33 cellular contexts compared by ENCODE assay signal in genomic region chr2:207469953-207470699, GRCh38. TPM values are rescaled to one million over a fixed set of nuclear protein-coding genes. Genes with fewer than 3 reads are reported as not detected.
DNase-seq lines count a peak whose midpoint lies in the region; ATAC-seq, FAIRE-seq and TF ChIP-seq lines count a peak whose summit lies in the region.
"Had no signal": no experiment of that assay in that cellular context is flagged by ENCODE, and none has a peak within 500 bp of the region (broad histone marks: within the 10 kb centered on the region; RNA-seq: fewer than 3 reads in every experiment).

No MANE protein-coding gene starts in this region.

- H3K9me3 Mint-ChIP-seq in naive thymus-derived CD4-positive, alpha-beta T cell: no peaks in the 10 kb centered on the region
- H3K9me3 Mint-ChIP-seq: CD8-positive, alpha-beta T cell; mesothelial cell of epicardium; naive B cell had no signal

- CTCF ChIA-PET in naive thymus-derived CD4-positive, alpha-beta T cell (lab: Charles Lee): interaction anchor here (0.6 to 1.3 kb wide), 2 partner anchors 188 to 424 kb away, joined by 3 to 5 read pairs; no protein-coding TSS in a partner anchor

- H3K4me1 Mint-ChIP-seq in naive thymus-derived CD4-positive, alpha-beta T cell: peaks cover 4 to 20% (median 14%) of the 10 kb centered on the region in 7 donors

- no peak overlapping the region for H2BK120ac ChIP-seq in mesendoderm (ENCODE audit: low read depth, low read length)

- no peak overlapping the region for H2AK5ac ChIP-seq in mesendoderm (ENCODE audit: low read length)

- FAIRE-seq in GM12891 (lab: Jason Lieb, UNC): no peak
- FAIRE-seq: A549, GM12892 had no signal

- no peak overlapping the region for H3K4me3 ChIP-seq in mesendoderm (ENCODE audit: low read length)
- H3K4me3 ChIP-seq in naive thymus-derived CD4-positive, alpha-beta T cell (ENCODE audit: low read length): no peak overlapping the region
- H3K4me3 ChIP-seq: A549, esophagus squamous epithelium, heart left ventricle, psoas muscle, sigmoid colon, SJSA1, tibial nerve had no signal

- no peak overlapping the region for H3K4me3 Mint-ChIP-seq in naive thymus-derived CD4-positive, alpha-beta T cell
- H3K4me3 Mint-ChIP-seq: CD8-positive, alpha-beta T cell; mesothelial cell of epicardium; naive B cell had no signal

- no peak overlapping the region for H3K18ac ChIP-seq in mesendoderm (ENCODE audit: low read length)

- H3K9me3 ChIP-seq in naive thymus-derived CD4-positive, alpha-beta T cell (ENCODE audit: control insufficient read depth in 2 of 3, low read length in 3 of 3): no peaks in the 10 kb centered on the region
- H3K9me3 ChIP-seq: A549, esophagus squamous epithelium, heart left ventricle, psoas muscle, sigmoid colon, SJSA1, tibial nerve had no signal

- peak overlapping the region; percentile 29 for H3K56ac ChIP-seq in mesendoderm (ENCODE audit: low read length)

- intact Hi-C loops in naive thymus-derived CD4-positive, alpha-beta T cell (cut with micrococcal nuclease): loop anchor here (5.0 to 10.0 kb wide), 3 partner anchors 115 to 235 kb away; no protein-coding TSS in a partner anchor

- peak overlapping the region; percentile 39 for H2BK15ac ChIP-seq in mesendoderm (replicated peaks; ENCODE audit: low read depth)

- H3K4me2 ChIP-seq in mesendoderm (ENCODE audit: low read length): no peak overlapping the region
- H3K4me2 ChIP-seq: A549 had no signal

- H4K5ac ChIP-seq in mesendoderm (ENCODE audit: low read length): no peak overlapping the region

- H3K27me3 ChIP-seq in mesendoderm (ENCODE audit: insufficient read depth, low read length, poor library complexity): no peaks in the 10 kb centered on the region
- no peaks in the 10 kb centered on the region for H3K27me3 ChIP-seq in naive thymus-derived CD4-positive, alpha-beta T cell (ENCODE audit: control insufficient read depth in 2 of 2, insufficient read depth in 2 of 2, low read length in 2 of 2)
- H3K27me3 ChIP-seq: esophagus squamous epithelium, foreskin keratinocyte, heart left ventricle, sigmoid colon, SJSA1, tibial nerve had no signal

- H3K23ac ChIP-seq in mesendoderm (ENCODE audit: low read length): no peak overlapping the region

- H3K27me3 Mint-ChIP-seq in naive thymus-derived CD4-positive, alpha-beta T cell: peaks cover 0 to 4% (median 0%) of the 10 kb centered on the region in 5 donors
- H3K27me3 Mint-ChIP-seq: naive B cell had no signal

- H3K36me3 ChIP-seq in mesendoderm (ENCODE audit: control insufficient read depth, insufficient read depth, low read length): no peaks in the 10 kb centered on the region
- no peaks in the 10 kb centered on the region for H3K36me3 ChIP-seq in naive thymus-derived CD4-positive, alpha-beta T cell (ENCODE audit: control insufficient read depth in 2 of 3, insufficient read depth in 3 of 3, low read length in 3 of 3)
- H3K36me3 ChIP-seq: esophagus squamous epithelium, heart left ventricle, sigmoid colon, SJSA1, tibial nerve had no signal

- H4K8ac ChIP-seq in mesendoderm (ENCODE audit: low read depth, low read length): no peak overlapping the region

- H3K27ac ChIP-seq in mesendoderm (ENCODE audit: low read depth, low read length): no peak overlapping the region
- H3K27ac ChIP-seq in naive thymus-derived CD4-positive, alpha-beta T cell (ENCODE audit: low read depth, low read length): no peak overlapping the region
- H3K27ac ChIP-seq: esophagus squamous epithelium, foreskin keratinocyte, heart left ventricle, psoas muscle, sigmoid colon, SJSA1, tibial nerve had no signal

- TF ChIP-seq POLR2A in GM12891 (IDR thresholded peaks at IDR 0.05; ENCODE audit: low read depth, low read length): no peak

- ATAC-seq in naive thymus-derived CD4-positive, alpha-beta T cell: no peak
- ATAC-seq: A549; CD8-positive, alpha-beta T cell; foreskin keratinocyte; heart left ventricle; left ventricle myocardium superior; psoas muscle had no signal

- H3K79me2 ChIP-seq in mesendoderm (ENCODE audit: control insufficient read depth, insufficient read depth, low read length): no peaks in the 10 kb centered on the region

- no peak overlapping the region for H3K4ac ChIP-seq in mesendoderm (ENCODE audit: low read depth, low read length)

- H3K4me1 ChIP-seq in mesendoderm (ENCODE audit: control insufficient read depth, low read depth, low read length): peaks cover 8% of the 10 kb centered on the region
- H3K4me1 ChIP-seq in naive thymus-derived CD4-positive, alpha-beta T cell (ENCODE audit: control insufficient read depth in 2 of 2, insufficient read depth in 2 of 2, low read length in 2 of 2): no peaks in the 10 kb centered on the region
- H3K4me1 ChIP-seq: psoas muscle had no signal

- DNase-seq in NCI-H748 (lab: John Stamatoyannopoulos, UW; ENCODE audit: unreplicated experiment) (peak; percentile 39), NCI-H748 treated with DMSO at 0.1 percent for 48 hours (lab: John Stamatoyannopoulos, UW) (no peak), DMS 273 treated with DMSO at 0.1 percent for 48 hours (lab: John Stamatoyannopoulos, UW) (peak; percentile 20), SK-N-DZ (ENCODE audit: low spot score) (peak; percentile 97), mesendoderm (no peak), GM12891 (ENCODE audit: insufficient read length, low spot score) (no peak), NCI-H2081 (lab: John Stamatoyannopoulos, UW) (no peak)
- DNase-seq in naive thymus-derived CD4-positive, alpha-beta T cell: no peak
- DNase-seq: activated CD4-positive, alpha-beta T cell treated with anti-CD3 and anti-CD28 coated beads, Interleukin-2, amount 50 U/mL, for 4 hours; activated CD4-positive, CD25-positive, alpha-beta regulatory T cell; activated gamma-delta T cell treated with Interleukin-2 at 50 U/mL for 16 hours; activated T-cell treated with anti-CD3 and anti-CD28 coated beads, Interleukin-2, amount 50 U/mL, for 48 hours; CD8-positive, alpha-beta T cell; cerebellar nuclear complex; dermis blood vessel endothelial cell; esophagus squamous epithelium; foreskin keratinocyte; H7; heart left ventricle; islet precursor cell; left ventricle myocardium superior; naive B cell; NCI-H1436 treated with DMSO at 0.1 percent for 48 hours; NCI-H526 treated with DMSO at 0.1 percent for 48 hours; occipital lobe; psoas muscle; sigmoid colon; stimulated activated CD4-positive, alpha-beta T cell treated with anti-CD3 and anti-CD28 coated beads, Interleukin-4, amount 100 ng/mL, for 1 hour had no signal

- H2BK5ac ChIP-seq in mesendoderm (ENCODE audit: low read length): no peak overlapping the region

- peak overlapping the region in 2 of 9 donors; percentile 3 to 6 for H3K27ac Mint-ChIP-seq in naive thymus-derived CD4-positive, alpha-beta T cell
- H3K27ac Mint-ChIP-seq: CD8-positive, alpha-beta T cell; mesothelial cell of epicardium; naive B cell had no signal

- no peak overlapping the region for H3K9ac ChIP-seq in mesendoderm (ENCODE audit: low read length)

- no CpG with 5 or more reads among the region's 2 CpGs for WGBS in mesendoderm (ENCODE audit: extremely low coverage, insufficient coverage, low lambda C conversion rate)

- POLR2A ChIA-PET in naive thymus-derived CD4-positive, alpha-beta T cell (lab: Charles Lee): interaction anchor here (0.7 kb wide), 1 partner anchor 68 kb away, joined by 3 read pairs; no protein-coding TSS in a partner anchor

- H3K36me3 Mint-ChIP-seq in naive thymus-derived CD4-positive, alpha-beta T cell: peaks cover 0 to 3% (median 0%) of the 10 kb centered on the region in 5 donors
- H3K36me3 Mint-ChIP-seq: CD8-positive, alpha-beta T cell; mesothelial cell of epicardium had no signal

- no peaks in the 10 kb centered on the region for H3K79me1 ChIP-seq in mesendoderm (ENCODE audit: low read length)

TF ChIP-seq in GM12891, 5 proteins besides CTCF, POLR2A, EP300 and RAD21:
- TF ChIP-seq SPI1 (IDR thresholded peaks at IDR 0.05; ENCODE audit: low read depth, low read length) (no peak), PAX5 (IDR thresholded peaks at IDR 0.05; ENCODE audit: insufficient read depth, low read length, severe bottlenecking) (no peak), POU2F2 (IDR thresholded peaks at IDR 0.05; ENCODE audit: low read depth, low read length) (no peak), TAF1 (IDR thresholded peaks at IDR 0.05; ENCODE audit: low read depth, low read length) (no peak), POLR2AphosphoS5 (IDR thresholded peaks at IDR 0.05; ENCODE audit: low read depth, low read length) (no peak)

RNA-seq across cellular contexts. Expression of gene CREB1, which starts 59.6 kb away (rescaled TPM):
- 13.9 and 23.8 TPM in 2 replicates for polyA plus RNA-seq in SK-N-DZ (2014; cell fraction: cytosol; rRNA removed)
- polyA plus RNA-seq in SK-N-DZ (2014; cell fraction: nucleus; rRNA removed): 17.9 and 28.6 TPM in 2 replicates
- 42.3 TPM for polyA plus RNA-seq in mesendoderm (2013, experiment 1 of 2)
- 46.2 TPM for polyA plus RNA-seq in mesendoderm (2013, experiment 2 of 2)
- polyA plus RNA-seq in GM12891 (2012; ENCODE audit: low read depth, missing spikeins): 24.4 TPM
- 100 to 1,000 TPM in 4 of 5 experiments, 10 to 100 TPM in 1; 89.7 to 141 (median 115) TPM for total RNA-seq in naive thymus-derived CD4-positive, alpha-beta T cell
- 10 to 100 TPM; 71.1 to 85.7 TPM for polyA plus RNA-seq in naive thymus-derived CD4-positive, alpha-beta T cell

Comparison
In these comparisons a context has a peak if more than half of its experiments do, and no peak if none do; other contexts are left out.
1. DNase-seq: peak in NCI-H748 (single experiment), DMS 273 treated with DMSO at 0.1 percent for 48 hours (single experiment) and SK-N-DZ (single experiment); none in NCI-H748 treated with DMSO at 0.1 percent for 48 hours (single experiment), mesendoderm (single experiment), GM12891 (single experiment), NCI-H2081 (0 of 2) and naive thymus-derived CD4-positive, alpha-beta T cell (0 of 9).